15 cellular contexts compared by ENCODE assay signal in the genomic region with DNA sequence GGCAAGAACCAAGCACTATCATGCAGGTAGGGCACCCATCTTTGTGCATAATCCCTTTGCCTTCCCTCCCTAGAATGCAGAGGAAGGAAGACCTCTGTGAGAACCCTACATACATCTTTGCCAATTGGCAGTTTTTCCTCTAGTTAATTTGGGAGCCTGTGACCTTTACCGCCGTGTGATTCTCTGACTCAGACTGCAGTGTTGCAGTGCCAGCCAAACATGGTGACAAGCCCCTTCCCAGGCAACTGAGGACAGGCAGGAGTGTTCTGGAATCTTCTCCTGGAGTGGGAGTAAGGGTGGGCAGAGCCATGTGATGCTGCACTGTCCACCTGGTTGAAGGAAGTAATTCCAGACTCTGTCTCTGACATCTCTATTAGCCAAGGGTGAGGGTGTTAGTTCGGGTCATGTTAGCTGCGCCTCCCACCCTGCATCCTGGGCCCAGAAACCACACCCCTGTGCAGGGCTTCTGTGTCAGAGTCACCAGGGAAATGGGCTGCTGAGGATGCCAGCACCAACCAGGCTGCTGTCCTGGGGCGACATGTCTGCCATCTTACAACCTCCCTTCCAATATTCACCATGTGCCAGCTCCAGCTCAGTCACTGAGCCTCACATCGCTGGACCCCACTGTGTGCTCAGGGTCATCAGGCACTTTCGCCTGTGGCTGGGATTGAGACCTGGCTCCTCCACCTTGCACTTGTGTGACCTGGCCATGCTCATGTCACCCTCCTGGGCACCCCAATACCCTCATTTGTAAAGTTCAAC. TPM values are rescaled to one million over a fixed set of nuclear protein-coding genes. Genes with fewer than 3 reads are reported as not detected.
"Had no signal": no experiment of that assay in that cellular context is flagged by ENCODE, and none has a peak within 500 bp of the region (broad histone marks: within the 10 kb centered on the region; RNA-seq: fewer than 3 reads in every experiment).

No MANE protein-coding gene starts in this region.

- H3K4me3 Mint-ChIP-seq: naive thymus-derived CD8-positive, alpha-beta T cell had no signal

- H3K4me3 ChIP-seq: coronary artery, left lung, lung had no signal

- H3K36me3 Mint-ChIP-seq: naive thymus-derived CD8-positive, alpha-beta T cell had no signal

- DNase-seq: central memory CD4-positive, alpha-beta T cell; effector CD4-positive, alpha-beta T cell; foreskin melanocyte; left lung; mesendoderm; naive thymus-derived CD8-positive, alpha-beta T cell; small intestine; stimulated activated CD4-positive, alpha-beta T cell treated with anti-CD3 and anti-CD28 coated beads, Interleukin-12 subunit alpha, Interleukin-12 subunit beta, amount 100 ng/mL, for 4 hours; stimulated activated naive CD4-positive, alpha-beta T cell; trophoblast cell had no signal

- H3K36me3 ChIP-seq: left lung, neutrophil had no signal

- H3K27ac Mint-ChIP-seq: naive thymus-derived CD8-positive, alpha-beta T cell had no signal

- H3K27ac ChIP-seq: coronary artery, left lung, neutrophil had no signal

- ATAC-seq: left lung; naive thymus-derived CD8-positive, alpha-beta T cell had no signal

- H3K9me3 ChIP-seq: left lung, neutrophil had no signal

- H3K4me1 ChIP-seq: left lung had no signal

RNA-seq across cellular contexts. Expression of gene KCNIP1, which starts 21.8 kb away (rescaled TPM):
- total RNA-seq: mononuclear cell; naive thymus-derived CD8-positive, alpha-beta T cell; pulmonary artery endothelial cell had no signal
- polyA plus RNA-seq: naive thymus-derived CD8-positive, alpha-beta T cell had no signal
